Comparison of ENCODE assay signal across 28 cellular contexts in the genomic region with DNA sequence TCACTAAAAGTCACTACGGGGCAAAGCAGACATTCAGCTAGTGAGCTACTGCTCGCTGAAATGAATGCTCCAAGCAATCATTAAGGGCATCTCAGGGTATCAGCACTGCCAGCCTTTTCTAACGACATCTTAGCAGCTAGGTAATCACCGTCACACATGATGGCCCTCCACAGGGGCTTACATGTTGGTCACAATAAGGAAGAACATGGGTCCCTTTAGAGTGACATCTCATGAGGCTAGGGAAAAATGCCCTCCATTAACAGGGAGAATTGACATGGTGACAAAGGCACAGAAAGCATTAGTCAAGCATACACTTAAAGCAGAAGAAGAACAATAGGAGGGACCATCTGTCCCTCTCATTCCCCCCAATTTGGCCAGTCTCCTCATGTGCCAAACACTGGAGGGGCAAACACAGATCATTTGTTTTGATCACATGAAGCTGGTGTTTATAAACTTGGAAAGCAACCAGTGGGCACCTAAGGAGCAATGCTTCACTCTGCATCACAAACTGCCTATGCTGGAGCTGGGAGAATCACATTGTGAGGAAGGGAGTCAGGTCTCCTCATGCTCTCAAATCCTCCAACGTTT.
A peak's percentile ranks its signal among the peaks of the same experiment; 100 is the strongest.
DNase-seq lines count a peak whose midpoint lies in the region; ATAC-seq and TF ChIP-seq lines count a peak whose summit lies in the region.
"Had no signal": no experiment of that assay in that cellular context is flagged by ENCODE, and none has a peak within 500 bp of the region (broad histone marks: within the 10 kb centered on the region; RNA-seq: fewer than 3 reads in every experiment).

No MANE protein-coding gene starts in this region.

- H2AFZ ChIP-seq in Karpas-422 (ENCODE audit: low read length), result peak overlapping the region; percentile 32; the same call in 1 of the 2 replicates

- no peaks in the 10 kb centered on the region for H3K9me2 ChIP-seq in Karpas-422 (replicated peaks; ENCODE audit: insufficient read depth, low read length)

- H3K27me3 Mint-ChIP-seq in glutamatergic neuron (ENCODE audit: unreplicated experiment), result peaks cover 7% of the 10 kb centered on the region

- H3K27me3 ChIP-seq in Karpas-422 (ENCODE audit: low read length), result no peaks in the 10 kb centered on the region
- H3K27me3 ChIP-seq: ascending aorta, BE2C, esophagus muscularis mucosa, foreskin keratinocyte, ovary, transverse colon had no signal

- no peaks in the 10 kb centered on the region for H3K9me3 Mint-ChIP-seq in glutamatergic neuron (ENCODE audit: unreplicated experiment)
- H3K9me3 Mint-ChIP-seq: activated CD4-positive, alpha-beta memory T cell treated with anti-CD3 and anti-CD28 coated beads for 36 hours; activated naive CD4-positive, alpha-beta T cell treated with anti-CD3 and anti-CD28 coated beads, Interleukin-2, amount 50 U/mL, for 72 hours; natural killer cell treated with Interleukin-12 subunit alpha and Interleukin-12 subunit beta and Interleukin-15 and Interleukin-18, amount 100 ng/mL, for 72 hours had no signal

- DNase-seq in Karpas-422, result no peak
- DNase-seq in NCI-H2029 treated with DMSO at 0.1 percent for 48 hours (lab: John Stamatoyannopoulos, UW), result peak; percentile 96
- DNase-seq in NCI-H69 (lab: John Stamatoyannopoulos, UW), result peak; percentile 99
- DNase-seq in glutamatergic neuron, result no peak
- DNase-seq in NK-92 (lab: John Stamatoyannopoulos, UW; ENCODE audit: unreplicated experiment), result no peak
- no peak for DNase-seq in NK-92 treated with Interleukin-12 subunit alpha and Interleukin-12 subunit beta, amount 100 ng/mL, for 24 hours (lab: John Stamatoyannopoulos, UW)
- DNase-seq: activated CD4-positive, alpha-beta memory T cell treated with anti-CD3 and anti-CD28 coated beads for 36 hours; activated CD8-positive, alpha-beta memory T cell treated with anti-CD3 and anti-CD28 coated beads, Interleukin-2, amount 50 U/mL, for 4 hours; BE2C; caudate nucleus; cortex of kidney; foreskin keratinocyte; GDM1; HCEC 1CT; NCI-H187; NCI-H510A treated with DMSO at 0.1 percent for 48 hours; ovary; RPMI8226; stimulated activated CD4-positive, alpha-beta T cell treated with anti-CD3 and anti-CD28 coated beads, Interleukin-2, amount 100 ng/mL, for 24 hours; transverse colon had no signal

- H3K79me2 ChIP-seq in Karpas-422 (ENCODE audit: low read length), result no peaks in the 10 kb centered on the region

- no peaks in the 10 kb centered on the region for H3K9me3 ChIP-seq in Karpas-422 (ENCODE audit: low read length)
- H3K9me3 ChIP-seq: ascending aorta, BE2C, esophagus muscularis mucosa, ovary, transverse colon had no signal

- H3K9ac ChIP-seq in Karpas-422 (ENCODE audit: low read length), result no peak overlapping the region

- peak overlapping the region; percentile 60 for H3K27ac Mint-ChIP-seq in glutamatergic neuron (ENCODE audit: unreplicated experiment)
- H3K27ac Mint-ChIP-seq: activated CD4-positive, alpha-beta memory T cell treated with anti-CD3 and anti-CD28 coated beads for 36 hours; activated naive CD4-positive, alpha-beta T cell treated with anti-CD3 and anti-CD28 coated beads, Interleukin-2, amount 50 U/mL, for 72 hours; natural killer cell treated with Interleukin-12 subunit alpha and Interleukin-12 subunit beta and Interleukin-15 and Interleukin-18, amount 100 ng/mL, for 72 hours had no signal

- no peaks in the 10 kb centered on the region for H3K36me3 Mint-ChIP-seq in glutamatergic neuron (ENCODE audit: unreplicated experiment)
- H3K36me3 Mint-ChIP-seq: activated CD4-positive, alpha-beta memory T cell treated with anti-CD3 and anti-CD28 coated beads for 36 hours; activated naive CD4-positive, alpha-beta T cell treated with anti-CD3 and anti-CD28 coated beads, Interleukin-2, amount 50 U/mL, for 72 hours; natural killer cell treated with Interleukin-12 subunit alpha and Interleukin-12 subunit beta and Interleukin-15 and Interleukin-18, amount 100 ng/mL, for 72 hours had no signal

- no peak overlapping the region for H3K4me3 ChIP-seq in Karpas-422 (ENCODE audit: low read length)
- H3K4me3 ChIP-seq: ascending aorta, esophagus muscularis mucosa, lung, ovary, transverse colon had no signal

- no peak overlapping the region for H3K4me3 Mint-ChIP-seq in glutamatergic neuron (ENCODE audit: unreplicated experiment)
- H3K4me3 Mint-ChIP-seq: activated CD4-positive, alpha-beta memory T cell treated with anti-CD3 and anti-CD28 coated beads for 36 hours; natural killer cell treated with Interleukin-12 subunit alpha and Interleukin-12 subunit beta and Interleukin-15 and Interleukin-18, amount 100 ng/mL, for 72 hours had no signal

- no peak overlapping the region for H3K4me2 ChIP-seq in Karpas-422 (ENCODE audit: low read depth, low read length, poor library complexity, severe bottlenecking)

- ATAC-seq in GM21390 (IDR thresholded peaks at IDR 0.05; ENCODE audit: unreplicated experiment) (no peak), GM19395 (IDR thresholded peaks at IDR 0.05; ENCODE audit: unreplicated experiment) (no peak)
- ATAC-seq: activated CD4-positive, CD25-positive, alpha-beta regulatory T cell treated with anti-CD3 and anti-CD28 coated beads, Interleukin-2, amount 50 U/mL, for 24 hours; activated naive CD4-positive, alpha-beta T cell treated with anti-CD3 and anti-CD28 coated beads, Interleukin-2, amount 50 U/mL, for 72 hours; foreskin keratinocyte; natural killer cell treated with Interleukin-12 subunit alpha and Interleukin-12 subunit beta and Interleukin-15 and Interleukin-18, amount 100 ng/mL, for 72 hours had no signal

- no peak overlapping the region for H3K27ac ChIP-seq in Karpas-422 (ENCODE audit: low read length)
- H3K27ac ChIP-seq: ascending aorta, esophagus muscularis mucosa, foreskin keratinocyte, ovary, transverse colon had no signal

- peaks cover 33% of the 10 kb centered on the region for H3K4me1 Mint-ChIP-seq in glutamatergic neuron (ENCODE audit: low read depth, unreplicated experiment)

- H3K4me1 ChIP-seq in Karpas-422 (ENCODE audit: low read length), result peaks cover 14% of the 10 kb centered on the region
- H3K4me1 ChIP-seq: ascending aorta, BE2C, esophagus muscularis mucosa, transverse colon had no signal

- no peak for TF ChIP-seq CTCF in glutamatergic neuron (IDR thresholded peaks at IDR 0.05; ENCODE audit: partially characterized antibody, unreplicated experiment)

- H3K36me3 ChIP-seq in Karpas-422 (ENCODE audit: insufficient read depth, low read length), result no peaks in the 10 kb centered on the region
- H3K36me3 ChIP-seq: ascending aorta, BE2C, esophagus muscularis mucosa, ovary, transverse colon had no signal

- no peaks in the 10 kb centered on the region for H4K20me1 ChIP-seq in Karpas-422 (ENCODE audit: insufficient read depth, low read depth, low read length)

Comparison
In these comparisons a context has a peak if more than half of its experiments do, and no peak if none do; other contexts are left out.
1. DNase-seq: peak in NCI-H2029 treated with DMSO at 0.1 percent for 48 hours (single experiment) and NCI-H69 (single experiment); none in Karpas-422 (single experiment), glutamatergic neuron (single experiment), NK-92 (single experiment) and NK-92 treated with Interleukin-12 subunit alpha and Interleukin-12 subunit beta, amount 100 ng/mL, for 24 hours (single experiment).